Comparison of ENCODE assay signal across 20 cellular contexts in the genomic region with DNA sequence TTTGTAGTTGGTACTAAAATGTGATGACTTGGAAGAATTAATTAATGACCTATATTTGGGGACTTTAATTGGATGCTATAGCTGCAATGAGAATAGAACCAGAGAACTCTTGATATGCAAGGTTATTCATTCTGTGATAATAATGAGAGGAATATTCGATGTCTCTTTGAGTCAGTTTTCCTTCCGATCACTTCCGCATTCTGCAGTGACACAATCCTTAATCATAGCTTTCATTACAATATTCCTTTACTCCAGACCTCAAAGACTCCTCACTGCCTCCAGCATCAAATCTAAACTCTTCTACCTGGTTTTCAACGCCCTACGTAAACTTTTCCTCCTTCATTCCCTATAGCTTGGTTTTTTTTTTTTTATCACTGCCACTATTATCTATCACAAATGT. TPM values are rescaled to one million over a fixed set of nuclear protein-coding genes. Genes with fewer than 3 reads are reported as not detected.
A peak's percentile ranks its signal among the peaks of the same experiment; 100 is the strongest.
DNase-seq lines count a peak whose midpoint lies in the region; ATAC-seq and TF ChIP-seq lines count a peak whose summit lies in the region.
"Had no signal": no experiment of that assay in that cellular context is flagged by ENCODE, and none has a peak within 500 bp of the region (broad histone marks: within the 10 kb centered on the region; RNA-seq: fewer than 3 reads in every experiment).

No MANE protein-coding gene starts in this region.

- H3K9me3 ChIP-seq in Panc1 (ENCODE audit: control insufficient read depth, insufficient read depth, low read depth, low read length) (no peaks in the 10 kb centered on the region), colonic mucosa (no peaks in the 10 kb centered on the region), upper lobe of right lung (no peaks in the 10 kb centered on the region)
- H3K9me3 ChIP-seq: mucosa of descending colon, right lobe of liver, vagina had no signal

- TF ChIP-seq CTCF in Panc1 (IDR thresholded peaks at IDR 0.05) = no peak
- no peak for TF ChIP-seq CTCF in colonic mucosa (IDR thresholded peaks at IDR 0.05)
- TF ChIP-seq CTCF in upper lobe of right lung (IDR thresholded peaks at IDR 0.05) = no peak

- DNase-seq in ELR (ENCODE audit: low read depth) (peak; percentile 90), Panc1 (ENCODE audit: low read depth, low spot score) (no peak), colonic mucosa (no peak), renal cortical epithelial cell (ENCODE audit: low read depth) (peak; percentile 52), NOMO-1 treated with DMSO at 0.1 percent for 48 hours (lab: John Stamatoyannopoulos, UW; ENCODE audit: unreplicated experiment) (no peak), DMS79 (lab: John Stamatoyannopoulos, UW) (no peak), upper lobe of right lung (no peak), foreskin melanocyte (no peak)
- DNase-seq: activated CD4-positive, CD25-positive, alpha-beta regulatory T cell treated with anti-CD3 and anti-CD28 coated beads, Interleukin-2, amount 50 U/mL, for 72 hours; activated CD8-positive, alpha-beta memory T cell treated with anti-CD3 and anti-CD28 coated beads, Interleukin-2, amount 10 ng/mL, durations not matched to agents 7 days and 5 days; activated effector memory CD4-positive, alpha-beta T cell treated with Interleukin-2 at 50 U/mL for 16 hours; COR-L47; mucosa of descending colon; NCI-H82; right lobe of liver; stimulated activated CD4-positive, alpha-beta T cell treated with anti-CD3 and anti-CD28 coated beads, Interleukin-1b, Interleukin-23, amount 100 ng/mL, for 48 hours had no signal

- POLR2A ChIA-PET in Panc1 (lab: Charles Lee) = no interaction called here

- no peak overlapping the region for H3K4me3 ChIP-seq in Panc1 (ENCODE audit: low read depth in 2 of 2, low read length in 2 of 2)
- H3K4me3 ChIP-seq in colonic mucosa = no peak overlapping the region
- H3K4me3 ChIP-seq in upper lobe of right lung = no peak overlapping the region
- H3K4me3 ChIP-seq: mucosa of descending colon, right lobe of liver, vagina had no signal

- H3K36me3 ChIP-seq in Panc1 (ENCODE audit: control insufficient read depth, insufficient read depth, low read length) = no peaks in the 10 kb centered on the region
- no peaks in the 10 kb centered on the region for H3K36me3 ChIP-seq in colonic mucosa
- H3K36me3 ChIP-seq in upper lobe of right lung = peaks cover 9% of the 10 kb centered on the region
- H3K36me3 ChIP-seq: right lobe of liver, vagina had no signal

- peak; percentile 49; the same call in 1 of the 2 replicates for ATAC-seq in Panc1
- ATAC-seq in upper lobe of right lung = no peak
- ATAC-seq: activated CD8-positive, alpha-beta memory T cell treated with anti-CD3 and anti-CD28 coated beads, Interleukin-2, amount 10 ng/mL, durations not matched to agents 7 days and 5 days; left lobe of liver; Right ventricle myocardium inferior had no signal

- H3K9ac ChIP-seq in colonic mucosa (ENCODE audit: low read depth in 2 of 2, low read length in 2 of 2) = no peak overlapping the region

- H3K27me3 ChIP-seq in Panc1 (ENCODE audit: control insufficient read depth, insufficient read depth, low read length) (no peaks in the 10 kb centered on the region), colonic mucosa (no peaks in the 10 kb centered on the region), upper lobe of right lung (no peaks in the 10 kb centered on the region)
- H3K27me3 ChIP-seq: right lobe of liver, vagina had no signal

- in situ Hi-C loops in Panc1 (cut with HindIII; ENCODE audit: low pct_unique_long_range_greater_than_20kb, low sequenced_read_pairs) = no loop called here

- CTCF ChIA-PET in Panc1 (lab: Charles Lee) = no interaction called here

- intact Hi-C loops in Panc1 (cut with micrococcal nuclease; ENCODE audit: unreplicated experiment) = no loop called here
- intact Hi-C loops in colonic mucosa (cut with DNase I) = no loop called here
- intact Hi-C loops in upper lobe of right lung (cut with DNase I) = no loop called here

- H3K4me1 ChIP-seq in Panc1 (ENCODE audit: control insufficient read depth, insufficient read depth, low read length) (peaks cover 12% of the 10 kb centered on the region), colonic mucosa (no peaks in the 10 kb centered on the region), upper lobe of right lung (peaks cover 7% of the 10 kb centered on the region)
- H3K4me1 ChIP-seq: right lobe of liver had no signal

- no peak overlapping the region for H3K27ac ChIP-seq in Panc1 (ENCODE audit: low read length)
- peak overlapping the region; percentile 23 for H3K27ac ChIP-seq in colonic mucosa
- H3K27ac ChIP-seq in upper lobe of right lung = no peak overlapping the region
- H3K27ac ChIP-seq: right lobe of liver, vagina had no signal

- BruUV-seq in Panc1 (replicated peaks; lab: Mats Ljungman, UMichigan) = no TSS peak

RNA-seq across cellular contexts. Expression of gene B3GNT5, which starts 21.6 kb away (rescaled TPM):
- total RNA-seq in Panc1 (2021; ENCODE audit: unreplicated experiment) = 22.8 TPM
- polyA plus RNA-seq in Panc1 (2012; ENCODE audit: insufficient read length) = 9.7 TPM
- total RNA-seq in colonic mucosa = 100 to 1,000 TPM in 1 of 2 donors, 10 to 100 TPM in 1; 43.1 to 108 TPM
- total RNA-seq in renal cortical epithelial cell = 21.7 and 25.2 TPM in 2 replicates
- 31.0 TPM for total RNA-seq in upper lobe of right lung
- polyA plus RNA-seq: IgD-negative memory B cell had no signal

Comparison
In these comparisons a context has a peak if more than half of its experiments do, and no peak if none do; other contexts are left out.
1. DNase-seq: peak in ELR (single experiment) and renal cortical epithelial cell (single experiment); none in Panc1 (single experiment), colonic mucosa (single experiment), NOMO-1 treated with DMSO at 0.1 percent for 48 hours (single experiment), DMS79 (single experiment), upper lobe of right lung (single experiment) and foreskin melanocyte (single experiment).